In the genomic region with DNA sequence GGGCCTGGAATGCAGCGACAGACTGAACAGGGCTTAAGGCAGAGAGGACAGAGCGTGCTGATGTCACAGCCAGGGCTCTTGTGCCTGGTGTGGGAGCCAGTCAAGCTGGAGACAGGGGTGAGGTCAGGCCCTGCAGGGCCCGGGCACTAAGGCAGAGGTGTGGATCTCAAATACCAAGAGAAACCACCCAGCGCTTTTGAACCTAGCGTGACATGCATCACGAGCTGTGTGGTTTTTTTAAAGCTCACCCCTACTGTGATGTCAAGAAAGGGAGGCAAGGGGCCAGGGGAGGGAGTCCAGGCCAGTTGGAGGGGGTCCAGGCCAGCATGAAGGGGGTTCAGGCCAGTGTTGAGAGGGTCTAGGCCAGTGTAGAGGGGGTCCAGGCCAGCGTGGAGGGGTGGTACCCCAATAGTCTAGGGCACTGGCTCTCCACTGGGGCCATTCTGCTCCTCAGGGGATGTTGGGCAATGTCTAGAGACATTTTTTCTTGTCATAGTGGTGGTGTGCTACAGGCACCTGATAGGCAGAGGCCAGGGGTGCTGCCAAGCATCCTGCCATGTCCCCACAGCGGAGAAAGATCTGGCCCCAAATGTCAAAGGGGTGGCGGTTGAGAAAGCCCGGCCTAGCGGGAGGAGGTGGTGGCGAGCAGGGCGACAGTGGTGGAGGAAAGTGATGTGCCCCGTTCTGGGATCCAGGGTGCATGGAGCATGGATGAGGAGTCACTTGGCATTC, we compare ENCODE assay signal across 1 cellular context.
TF ChIP-seq lines count a peak whose summit lies in the region.

No MANE protein-coding gene starts in this region.

TF ChIP-seq in WTC11, 78 proteins besides CTCF, POLR2A, EP300 and RAD21 (continued from another document):
- TF ChIP-seq, protein P1, sequence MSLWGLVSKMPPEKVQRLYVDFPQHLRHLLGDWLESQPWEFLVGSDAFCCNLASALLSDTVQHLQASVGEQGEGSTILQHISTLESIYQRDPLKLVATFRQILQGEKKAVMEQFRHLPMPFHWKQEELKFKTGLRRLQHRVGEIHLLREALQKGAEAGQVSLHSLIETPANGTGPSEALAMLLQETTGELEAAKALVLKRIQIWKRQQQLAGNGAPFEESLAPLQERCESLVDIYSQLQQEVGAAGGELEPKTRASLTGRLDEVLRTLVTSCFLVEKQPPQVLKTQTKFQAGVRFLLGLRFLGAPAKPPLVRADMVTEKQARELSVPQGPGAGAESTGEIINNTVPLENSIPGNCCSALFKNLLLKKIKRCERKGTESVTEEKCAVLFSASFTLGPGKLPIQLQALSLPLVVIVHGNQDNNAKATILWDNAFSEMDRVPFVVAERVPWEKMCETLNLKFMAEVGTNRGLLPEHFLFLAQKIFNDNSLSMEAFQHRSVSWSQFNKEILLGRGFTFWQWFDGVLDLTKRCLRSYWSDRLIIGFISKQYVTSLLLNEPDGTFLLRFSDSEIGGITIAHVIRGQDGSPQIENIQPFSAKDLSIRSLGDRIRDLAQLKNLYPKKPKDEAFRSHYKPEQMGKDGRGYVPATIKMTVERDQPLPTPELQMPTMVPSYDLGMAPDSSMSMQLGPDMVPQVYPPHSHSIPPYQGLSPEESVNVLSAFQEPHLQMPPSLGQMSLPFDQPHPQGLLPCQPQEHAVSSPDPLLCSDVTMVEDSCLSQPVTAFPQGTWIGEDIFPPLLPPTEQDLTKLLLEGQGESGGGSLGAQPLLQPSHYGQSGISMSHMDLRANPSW (CRISPR knock-in tag; conservative IDR thresholded peaks at IDR 0.05; ENCODE audit: low read depth): no peak
- TF ChIP-seq JUN (CRISPR knock-in tag; IDR thresholded peaks at IDR 0.05): no peak
- TF ChIP-seq, protein P2, sequence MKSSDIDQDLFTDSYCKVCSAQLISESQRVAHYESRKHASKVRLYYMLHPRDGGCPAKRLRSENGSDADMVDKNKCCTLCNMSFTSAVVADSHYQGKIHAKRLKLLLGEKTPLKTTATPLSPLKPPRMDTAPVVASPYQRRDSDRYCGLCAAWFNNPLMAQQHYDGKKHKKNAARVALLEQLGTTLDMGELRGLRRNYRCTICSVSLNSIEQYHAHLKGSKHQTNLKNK (CRISPR knock-in tag; IDR thresholded peaks at IDR 0.05): no peak
- TF ChIP-seq, protein P3, sequence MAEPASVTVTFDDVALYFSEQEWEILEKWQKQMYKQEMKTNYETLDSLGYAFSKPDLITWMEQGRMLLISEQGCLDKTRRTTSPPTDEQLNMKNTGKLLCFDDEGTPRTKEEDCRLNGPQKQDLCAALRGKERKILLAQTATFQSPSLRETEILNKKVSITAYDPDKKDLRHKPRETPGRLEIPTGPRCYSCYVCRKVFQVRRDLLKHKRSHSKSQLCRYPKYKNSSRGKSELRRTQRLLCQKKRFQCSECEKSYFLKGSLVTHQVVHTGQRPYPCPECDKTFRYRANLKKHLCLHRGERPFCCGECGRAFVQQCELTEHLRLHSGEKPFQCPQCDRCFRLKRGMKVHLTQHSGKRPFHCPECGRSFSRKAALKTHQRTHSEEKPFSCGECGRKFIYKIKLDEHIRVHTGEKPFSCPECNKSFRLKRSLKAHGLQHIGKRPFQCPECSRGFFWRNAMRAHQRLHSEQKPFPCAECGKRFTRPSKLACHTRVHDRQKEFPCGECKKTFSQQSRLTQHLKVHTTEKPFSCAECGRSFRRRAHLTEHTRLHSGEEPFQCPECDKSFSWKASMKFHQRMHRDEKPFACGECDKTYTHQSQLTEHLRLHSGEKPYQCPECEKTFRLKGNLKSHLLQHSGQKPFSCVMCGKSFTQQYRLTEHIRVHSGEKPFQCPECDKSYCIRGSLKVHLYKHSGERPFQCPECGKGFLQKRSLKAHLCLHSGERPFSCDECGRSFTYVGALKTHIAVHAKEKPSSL (CRISPR knock-in tag; conservative IDR thresholded peaks at IDR 0.05): no peak
